In genomic region chr9:37025381-37026084, GRCh38 we compare ENCODE assay signal across 8 cellular contexts. TPM values are rescaled to one million over a fixed set of nuclear protein-coding genes. Genes with fewer than 3 reads are reported as not detected.
DNase-seq lines count a peak whose midpoint lies in the region; ATAC-seq, FAIRE-seq and TF ChIP-seq lines count a peak whose summit lies in the region.

No MANE protein-coding gene starts in this region.

- H3K36me3 Mint-ChIP-seq in activated naive CD8-positive, alpha-beta T cell: no peaks in the 10 kb centered on the region

- H3K36me3 ChIP-seq in BLaER1 (peaks cover 64% of the 10 kb centered on the region), muscle layer of colon (ENCODE audit: insufficient read depth, low read length) (no peaks in the 10 kb centered on the region), kidney (ENCODE audit: control insufficient read depth in 1 of 2, insufficient read depth in 2 of 2, low read length in 2 of 2) (no peaks in the 10 kb centered on the region)

- peaks cover 48% of the 10 kb centered on the region for H3K27me3 Mint-ChIP-seq in activated naive CD8-positive, alpha-beta T cell

- DNase-seq in GM18507 (ENCODE audit: extremely low spot score, insufficient read length, low read depth) (no peak), kidney (no peak), RPMI8226 (no peak)

- H3K27ac ChIP-seq in BLaER1 (peak overlapping the region; percentile 97), muscle layer of colon (ENCODE audit: low read depth, low read length) (no peak overlapping the region), kidney (ENCODE audit: low read depth in 2 of 2, low read length in 2 of 2) (no peak overlapping the region)

- peaks cover 3% of the 10 kb centered on the region; the same call in 1 of the 2 replicates for H3K9me3 ChIP-seq in BLaER1
- peaks cover 4% of the 10 kb centered on the region for H3K9me3 ChIP-seq in muscle layer of colon (ENCODE audit: low read length)
- no peaks in the 10 kb centered on the region for H3K9me3 ChIP-seq in kidney (ENCODE audit: control insufficient read depth in 1 of 2, low read length in 2 of 2)

- peaks cover 33% of the 10 kb centered on the region for H3K4me1 Mint-ChIP-seq in activated naive CD8-positive, alpha-beta T cell (ENCODE audit: low read depth)

- no peak overlapping the region for H3K27ac Mint-ChIP-seq in activated naive CD8-positive, alpha-beta T cell

- intact Hi-C loops in kidney (cut with DNase I): no loop called here

- H3K4me2 ChIP-seq in BLaER1: peak overlapping the region; percentile 80

- no peaks in the 10 kb centered on the region for H3K9me3 Mint-ChIP-seq in activated naive CD8-positive, alpha-beta T cell (ENCODE audit: low read depth)

- peaks cover 97% of the 10 kb centered on the region for H4K20me1 ChIP-seq in BLaER1

- H3K27me3 ChIP-seq in BLaER1: peaks cover 99% of the 10 kb centered on the region
- H3K27me3 ChIP-seq in muscle layer of colon (ENCODE audit: control insufficient read depth in 1 of 2, insufficient read depth in 2 of 2, low read length in 2 of 2): peaks cover 74 to 95% of the 10 kb centered on the region in 2 donors

- peak; percentile 74 for FAIRE-seq in GM18507 (lab: Jason Lieb, UNC)
- FAIRE-seq in kidney (lab: Jason Lieb, UNC): no peak

- ATAC-seq in esophagus mucosa (no peak), HG02759 (IDR thresholded peaks at IDR 0.05; ENCODE audit: unreplicated experiment) (no peak)

- H3K9ac ChIP-seq in BLaER1: peak overlapping the region; percentile 96
- no peak overlapping the region for H3K9ac ChIP-seq in muscle layer of colon (ENCODE audit: low read length)
- H3K9ac ChIP-seq in kidney (ENCODE audit: low read length in 2 of 2): no peak overlapping the region

- H3K4me1 ChIP-seq in BLaER1 (peaks cover 41% of the 10 kb centered on the region), muscle layer of colon (ENCODE audit: insufficient read depth, low read length) (peaks cover 30% of the 10 kb centered on the region), kidney (ENCODE audit: control insufficient read depth in 1 of 2, insufficient read depth in 1 of 2, low read depth in 1 of 2, low read length in 2 of 2) (peaks cover 6 to 17% of the 10 kb centered on the region in 2 donors)

- H3K4me3 ChIP-seq in BLaER1: peak overlapping the region; percentile 88
- H3K4me3 ChIP-seq in muscle layer of colon (ENCODE audit: low read depth in 1 of 2, low read length in 2 of 2): peak overlapping the region; percentile 32 to 58
- H3K4me3 ChIP-seq in kidney (ENCODE audit: low read length in 2 of 2): peak overlapping the region in 1 of 2 donors; percentile 51

- TF ChIP-seq CTCF in kidney (IDR thresholded peaks at IDR 0.05; ENCODE audit: borderline replicate concordance, extremely low read depth, insufficient read depth): no peak

- peak overlapping the region; percentile 82 for H3K4me3 Mint-ChIP-seq in activated naive CD8-positive, alpha-beta T cell

RNA-seq across cellular contexts. Expression of gene PAX5, which starts 8.5 kb away (rescaled TPM):
- 0.44 TPM for total RNA-seq in esophagus mucosa
- 2.7 TPM for total RNA-seq in kidney
- not detected for polyA plus RNA-seq in kidney (ENCODE audit: insufficient read depth, low read depth, low replicate concordance)
